8 cellular contexts compared by ENCODE assay signal in the genomic region with DNA sequence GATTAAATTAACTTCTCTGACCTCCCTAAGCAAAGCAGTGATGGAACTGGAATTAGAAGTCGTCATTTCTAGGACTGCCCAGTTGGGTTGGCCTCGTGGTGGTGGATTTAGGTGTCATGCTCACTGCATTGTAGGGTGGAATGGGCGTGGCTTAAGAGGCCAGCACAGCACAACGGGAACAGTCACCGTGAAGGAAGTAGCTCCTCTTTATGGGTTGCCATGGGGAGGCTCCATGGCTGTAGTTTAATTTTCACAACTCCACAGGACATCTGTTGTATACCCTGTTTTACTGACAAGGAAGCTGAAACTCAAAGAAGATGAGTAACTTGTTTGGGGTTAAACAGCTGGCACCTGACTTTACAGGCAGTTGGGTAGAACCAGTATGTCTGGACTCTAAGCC.
DNase-seq lines count a peak whose midpoint lies in the region; ATAC-seq and TF ChIP-seq lines count a peak whose summit lies in the region.

No MANE protein-coding gene starts in this region.

- peaks cover 1 to 21% of the 10 kb centered on the region in 2 donors for H3K4me1 ChIP-seq in lung (ENCODE audit: control insufficient read depth in 2 of 2, insufficient read depth in 2 of 2, low read length in 2 of 2)

- TF ChIP-seq CTCF in lung (IDR thresholded peaks at IDR 0.05; ENCODE audit: control extremely low read depth, extremely low read depth) = no peak

- H3K9me3 ChIP-seq in lung (ENCODE audit: control insufficient read depth in 2 of 2, insufficient read depth in 1 of 2, low read length in 1 of 2) = no peaks in the 10 kb centered on the region

- 22 to 54% methylated on average over 5 of the region's 5 CpGs for WGBS in lung, 2 donors

- H3K4me3 ChIP-seq in lung = no peak overlapping the region

- DNase-seq in activated gamma-delta T cell treated with Interleukin-2 at 50 U/mL for 16 hours (peak; percentile 39), activated gamma-delta T cell (lab: John Stamatoyannopoulos, UW) (no peak), lung (ENCODE audit: low spot score) (peak; percentile 39), hepatic stellate cell (ENCODE audit: low spot score) (no peak), RKO (ENCODE audit: low spot score) (no peak), NCI-H2227 treated with DMSO at 0.1 percent for 48 hours (lab: John Stamatoyannopoulos, UW) (no peak)
- peak; percentile 64 to 79 for DNase-seq in activated CD4-positive, alpha-beta T cell treated with anti-CD3 and anti-CD28 coated beads, Interleukin-2, amount 50 U/mL, for 48 hours

- no peaks in the 10 kb centered on the region for H3K27me3 ChIP-seq in lung (ENCODE audit: control insufficient read depth, insufficient read depth)

- peak; percentile 62 for ATAC-seq in HG03432 (IDR thresholded peaks at IDR 0.05; ENCODE audit: unreplicated experiment)
- ATAC-seq in lung (ENCODE audit: insufficient read depth, low FRiP score) = peak; percentile 65

- peak overlapping the region in 1 of 2 donors; percentile 1 for H3K27ac ChIP-seq in lung (ENCODE audit: low read depth in 1 of 2, low read length in 1 of 2)

- peaks cover 0 to 11% of the 10 kb centered on the region in 2 donors for H3K36me3 ChIP-seq in lung (ENCODE audit: control insufficient read depth in 2 of 2, insufficient read depth in 2 of 2, low read length in 2 of 2)

Comparison
In these comparisons a context has a peak if more than half of its experiments do, and no peak if none do; other contexts are left out.
1. DNase-seq: peak in activated gamma-delta T cell treated with Interleukin-2 at 50 U/mL for 16 hours (single experiment), activated CD4-positive, alpha-beta T cell treated with anti-CD3 and anti-CD28 coated beads, Interleukin-2, amount 50 U/mL, for 48 hours (2 of 2) and lung (single experiment); none in activated gamma-delta T cell (single experiment), hepatic stellate cell (single experiment), RKO (single experiment) and NCI-H2227 treated with DMSO at 0.1 percent for 48 hours (single experiment).